Comparison of ENCODE assay signal across 20 cellular contexts in genomic region chr16:53985865-53986264, GRCh38.
"Had no signal": no experiment of that assay in that cellular context is flagged by ENCODE, and none has a peak within 500 bp of the region (broad histone marks: within the 10 kb centered on the region; RNA-seq: fewer than 3 reads in every experiment).

No MANE protein-coding gene starts in this region.

- H3K9me3 ChIP-seq: colonic mucosa, gastrocnemius medialis, heart right ventricle, left ventricle myocardium inferior, lower lobe of right lung, neutrophil, right atrium auricular region, thyroid gland, upper lobe of left lung, uterus had no signal

- DNase-seq: colonic mucosa; dermis blood vessel endothelial cell; erythroblast; gastrocnemius medialis; heart right ventricle; immature natural killer cell; left ventricle myocardium inferior; lower lobe of right lung; naive thymus-derived CD4-positive, alpha-beta T cell; nephron progenitor cell; posterior cingulate gyrus; small intestine; stimulated activated CD4-positive, alpha-beta T cell treated with anti-CD3 and anti-CD28 coated beads, Interleukin-2, amount 100 ng/mL, for 48 hours; stimulated activated naive CD4-positive, alpha-beta T cell treated with Interleukin-2 at 50 U/mL for 16 hours; thyroid gland; upper lobe of left lung; uterus had no signal

- H3K4me1 ChIP-seq: colonic mucosa, right atrium auricular region, uterus had no signal

- ATAC-seq: gastrocnemius medialis; heart right ventricle; lower lobe of right lung; naive thymus-derived CD4-positive, alpha-beta T cell had no signal

- H3K4me3 ChIP-seq: colonic mucosa, gastrocnemius medialis, heart right ventricle, left ventricle myocardium inferior, lower lobe of right lung, right atrium auricular region, thyroid gland, upper lobe of left lung, uterus had no signal

- H3K36me3 ChIP-seq: colonic mucosa, gastrocnemius medialis, heart right ventricle, left ventricle myocardium inferior, lower lobe of right lung, neutrophil, right atrium auricular region, thyroid gland, upper lobe of left lung, uterus had no signal

- H3K27me3 ChIP-seq: colonic mucosa, gastrocnemius medialis, heart right ventricle, neutrophil, right atrium auricular region, thyroid gland, upper lobe of left lung, uterus had no signal

- H3K27ac ChIP-seq: colonic mucosa, gastrocnemius medialis, heart right ventricle, left ventricle myocardium inferior, lower lobe of right lung, neutrophil, right atrium auricular region, thyroid gland, upper lobe of left lung, uterus had no signal

- FAIRE-seq: keratinocyte, small intestine had no signal
